ENCODE assay signal across 23 cellular contexts in the genomic region with DNA sequence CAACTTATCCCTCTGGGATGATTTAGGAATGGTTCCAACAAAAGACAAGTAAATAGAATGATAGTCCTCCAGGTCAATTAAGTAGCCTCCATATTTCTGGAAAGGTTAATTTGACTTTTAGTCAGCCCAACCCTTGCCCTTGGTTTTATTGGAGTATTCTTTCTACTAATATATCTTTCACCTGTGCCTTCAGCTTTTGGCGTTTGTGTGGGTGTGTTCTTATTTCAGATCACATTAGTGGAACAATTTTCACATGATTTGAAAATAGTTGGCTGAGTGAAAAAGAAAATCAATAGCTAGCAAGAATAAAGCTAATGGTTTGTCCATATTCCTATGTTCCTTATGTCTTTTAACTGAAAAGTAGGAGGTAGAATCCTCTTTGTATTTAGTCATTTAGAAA.
"Had no signal": no experiment of that assay in that cellular context is flagged by ENCODE, and none has a peak within 500 bp of the region (broad histone marks: within the 10 kb centered on the region; RNA-seq: fewer than 3 reads in every experiment).

No MANE protein-coding gene starts in this region.

- ATAC-seq: effector memory CD8-positive, alpha-beta T cell; esophagus mucosa; foreskin keratinocyte; gastrocnemius medialis; gastroesophageal sphincter; heart left ventricle; heart right ventricle had no signal

- H3K27ac ChIP-seq: colonic mucosa, coronary artery, epithelial cell of prostate, esophagus muscularis mucosa, esophagus squamous epithelium, foreskin keratinocyte, gastrocnemius medialis, gastroesophageal sphincter, heart left ventricle, heart right ventricle had no signal

- DNase-seq: colonic mucosa; cortex of kidney; dermis blood vessel endothelial cell; dorsolateral prefrontal cortex; effector CD4-positive, alpha-beta T cell; effector CD8-positive, alpha-beta T cell; effector memory CD4-positive, alpha-beta T cell; effector memory CD8-positive, alpha-beta T cell; endodermal cell; erythroblast; esophagus squamous epithelium; foreskin fibroblast; foreskin keratinocyte; foreskin melanocyte; gastrocnemius medialis; glutamatergic neuron; heart left ventricle; heart right ventricle had no signal
